ENCODE assay signal across 8 cellular contexts in genomic region chr3:24678441-24678865, GRCh38.
DNase-seq lines count a peak whose midpoint lies in the region; ATAC-seq and TF ChIP-seq lines count a peak whose summit lies in the region.

No MANE protein-coding gene starts in this region.

- peak overlapping the region; percentile 34 for H3K4me3 Mint-ChIP-seq in activated CD4-positive, alpha-beta memory T cell treated with anti-CD3 and anti-CD28 coated beads, Interleukin-2, amount 10 ng/mL, durations not matched to agents 7 days and 5 days
- H3K4me3 Mint-ChIP-seq in GM23338 = no peak overlapping the region

- no peak overlapping the region for H3K27ac Mint-ChIP-seq in activated CD4-positive, alpha-beta memory T cell treated with anti-CD3 and anti-CD28 coated beads, Interleukin-2, amount 10 ng/mL, durations not matched to agents 7 days and 5 days
- no peak overlapping the region for H3K27ac Mint-ChIP-seq in GM23338

- no peak overlapping the region for H3K27ac ChIP-seq in GM23338 (ENCODE audit: low read depth)

- H3K4me3 ChIP-seq in mucosa of descending colon (no peak overlapping the region), GM23338 (no peak overlapping the region)

- intact Hi-C loops in mucosa of descending colon (cut with DNase I, micrococcal nuclease) = no loop called here

- H3K4me2 ChIP-seq in GM23338 = no peak overlapping the region

- H3K79me2 ChIP-seq in GM23338 (replicated peaks; ENCODE audit: insufficient read depth) = no peaks in the 10 kb centered on the region

- H3K9me3 ChIP-seq in mucosa of descending colon = no peaks in the 10 kb centered on the region

- peak; percentile 41 for ATAC-seq in HG03060 (IDR thresholded peaks at IDR 0.05; ENCODE audit: low read depth, unreplicated experiment)
- peak; percentile 31 for ATAC-seq in mucosa of descending colon
- no peak for ATAC-seq in GM23338

- H3K27me3 Mint-ChIP-seq in activated CD4-positive, alpha-beta memory T cell treated with anti-CD3 and anti-CD28 coated beads, Interleukin-2, amount 10 ng/mL, durations not matched to agents 7 days and 5 days = peaks cover 55% of the 10 kb centered on the region
- peaks cover 5% of the 10 kb centered on the region for H3K27me3 Mint-ChIP-seq in GM23338 (ENCODE audit: insufficient read depth, low read depth, poor library complexity)

- no peaks in the 10 kb centered on the region for H3F3A ChIP-seq in GM23338 (replicated peaks; ENCODE audit: low read depth)

- POLR2A ChIA-PET in activated CD4-positive, alpha-beta memory T cell treated with anti-CD3 and anti-CD28 coated beads, Interleukin-2, amount 10 ng/mL, durations not matched to agents 7 days and 5 days (lab: Charles Lee) = no interaction called here

- H3K36me3 Mint-ChIP-seq in activated CD4-positive, alpha-beta memory T cell treated with anti-CD3 and anti-CD28 coated beads, Interleukin-2, amount 10 ng/mL, durations not matched to agents 7 days and 5 days (ENCODE audit: low read depth) = no peaks in the 10 kb centered on the region
- no peaks in the 10 kb centered on the region for H3K36me3 Mint-ChIP-seq in GM23338 (ENCODE audit: low read depth)

- no peaks in the 10 kb centered on the region for H3K27me3 ChIP-seq in GM23338 (ENCODE audit: insufficient read depth)

- CTCF ChIA-PET in activated CD4-positive, alpha-beta memory T cell treated with anti-CD3 and anti-CD28 coated beads, Interleukin-2, amount 10 ng/mL, durations not matched to agents 7 days and 5 days (lab: Charles Lee) = interaction anchor here (1.7 kb wide), 1 partner anchor 9 kb away, joined by 8 read pairs; no protein-coding TSS in a partner anchor

- H3K36me3 ChIP-seq in mucosa of descending colon (ENCODE audit: low read depth) = no peaks in the 10 kb centered on the region
- H3K36me3 ChIP-seq in GM23338 (ENCODE audit: insufficient read depth) = no peaks in the 10 kb centered on the region

- H3K4me1 Mint-ChIP-seq in activated CD4-positive, alpha-beta memory T cell treated with anti-CD3 and anti-CD28 coated beads, Interleukin-2, amount 10 ng/mL, durations not matched to agents 7 days and 5 days = peaks cover 18% of the 10 kb centered on the region
- peaks cover under 1% of the 10 kb centered on the region; the same call in 2 of the 3 replicates for H3K4me1 Mint-ChIP-seq in GM23338

- H2AFZ ChIP-seq in GM23338 = no peak overlapping the region

- H3K9me2 ChIP-seq in GM23338 (ENCODE audit: insufficient read depth) = no peaks in the 10 kb centered on the region

- no peaks in the 10 kb centered on the region for H3K4me1 ChIP-seq in mucosa of descending colon (ENCODE audit: low read depth)
- H3K4me1 ChIP-seq in GM23338 (ENCODE audit: insufficient read depth) = no peaks in the 10 kb centered on the region

- H3K9me3 Mint-ChIP-seq in activated CD4-positive, alpha-beta memory T cell treated with anti-CD3 and anti-CD28 coated beads, Interleukin-2, amount 10 ng/mL, durations not matched to agents 7 days and 5 days = no peaks in the 10 kb centered on the region
- H3K9me3 Mint-ChIP-seq in GM23338 = no peaks in the 10 kb centered on the region; the same call in 2 of the 3 replicates

- H4K20me1 ChIP-seq in GM23338 (replicated peaks; ENCODE audit: insufficient read depth) = no peaks in the 10 kb centered on the region

- TF ChIP-seq CTCF in mucosa of descending colon (IDR thresholded peaks at IDR 0.05) (no peak), GM23338 (conservative IDR thresholded peaks at IDR 0.05; ENCODE audit: low read depth in 2 of 2) (no peak)

- DNase-seq in ELR (ENCODE audit: low read depth) (peak; percentile 87), mucosa of descending colon (no peak), GM23338 (ENCODE audit: low spot score) (no peak), DMS53 (lab: John Stamatoyannopoulos, UW) (no peak), HT-29 (ENCODE audit: low spot score) (no peak), foreskin melanocyte (no peak)
- peak; percentile 40 for DNase-seq in activated CD4-positive, alpha-beta memory T cell treated with anti-CD3 and anti-CD28 coated beads, Interleukin-2, amount 10 ng/mL, durations not matched to agents 7 days and 5 days

TF ChIP-seq in GM23338, 12 proteins besides CTCF, POLR2A, EP300 and RAD21:
- TF ChIP-seq POLR2AphosphoS5 (IDR thresholded peaks at IDR 0.05; ENCODE audit: low read depth) (no peak), CREB1 (CRISPR knock-in tag; IDR thresholded peaks at IDR 0.05; ENCODE audit: low read depth) (no peak), ZNF114 (CRISPR knock-in tag; IDR thresholded peaks at IDR 0.05) (no peak)
TF ChIP-seq in GM23338: peak in this region for 0.

Comparison
In these comparisons a context has a peak if more than half of its experiments do, and no peak if none do; other contexts are left out.
1. DNase-seq: peak in ELR (single experiment) and activated CD4-positive, alpha-beta memory T cell treated with anti-CD3 and anti-CD28 coated beads, Interleukin-2, amount 10 ng/mL, durations not matched to agents 7 days and 5 days (single experiment); none in mucosa of descending colon (0 of 3), GM23338 (single experiment), DMS53 (single experiment), HT-29 (single experiment) and foreskin melanocyte (single experiment).